In the genomic region with DNA sequence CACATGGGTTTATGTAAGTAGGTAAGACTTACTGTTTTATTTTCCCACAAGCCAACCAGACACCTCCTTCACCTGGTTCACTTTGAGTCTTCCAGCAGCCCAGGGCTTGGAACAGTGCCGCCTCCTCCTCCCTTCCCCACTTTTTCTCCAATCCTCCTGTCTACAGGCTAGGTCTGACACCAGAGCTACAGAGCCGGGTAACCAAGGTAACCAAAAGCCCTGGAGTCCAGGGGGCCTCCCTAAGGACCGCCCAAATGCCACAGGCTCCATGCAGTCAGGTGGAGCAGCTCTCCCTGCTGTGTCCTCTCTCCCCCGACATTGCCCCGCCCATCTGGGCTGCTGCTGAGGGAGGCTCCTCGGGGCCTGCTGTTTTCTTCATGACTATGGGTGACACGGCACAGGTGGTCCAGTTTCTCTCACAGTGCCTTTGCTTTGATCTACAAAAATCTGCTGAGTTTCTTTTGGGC, we compare ENCODE assay signal across 13 cellular contexts.
DNase-seq lines count a peak whose midpoint lies in the region; ATAC-seq and TF ChIP-seq lines count a peak whose summit lies in the region.
"Had no signal": no experiment of that assay in that cellular context is flagged by ENCODE, and none has a peak within 500 bp of the region (broad histone marks: within the 10 kb centered on the region; RNA-seq: fewer than 3 reads in every experiment).

No MANE protein-coding gene starts in this region.

- H3K4me3 ChIP-seq in thyroid gland (replicated peaks in 1 of 3) = no peak overlapping the region
- H3K4me3 ChIP-seq: lung, psoas muscle had no signal

- peak; percentile 61 for DNase-seq in NCI-H345 (lab: John Stamatoyannopoulos, UW)
- no peak for DNase-seq in NCI-H345 treated with DMSO at 0.1 percent for 48 hours (lab: John Stamatoyannopoulos, UW; ENCODE audit: unreplicated experiment)
- DNase-seq in NCI-H69 (lab: John Stamatoyannopoulos, UW) = peak; percentile 99
- peak; percentile 90 for DNase-seq in iPS DF 19.7 (ENCODE audit: low read depth, low spot score)
- peak; percentile 87 to 88 for DNase-seq in thyroid gland
- DNase-seq in stimulated activated CD4-positive, alpha-beta T cell treated with anti-CD3 and anti-CD28 coated beads, Interleukin-4, amount 100 ng/mL, for 1 hour = no peak
- DNase-seq: activated CD8-positive, alpha-beta T cell treated with anti-CD3 and anti-CD28 coated beads for 36 hours; activated naive CD4-positive, alpha-beta T cell treated with anti-CD3 and anti-CD28 coated beads, Interleukin-2, amount 10 ng/mL, durations not matched to agents 7 days and 5 days; psoas muscle had no signal

- peak overlapping the region in 2 of 3 donors; percentile 41 to 54 for H3K27ac ChIP-seq in thyroid gland
- H3K27ac ChIP-seq: KMS-11, psoas muscle had no signal

- no peak for TF ChIP-seq POLR2A in thyroid gland (IDR thresholded peaks at IDR 0.05)

- H3K9me3 ChIP-seq in thyroid gland = no peaks in the 10 kb centered on the region
- H3K9me3 ChIP-seq: psoas muscle had no signal

- no peaks in the 10 kb centered on the region for H3K27me3 ChIP-seq in thyroid gland

- 22 to 34% methylated on average over 7 of the region's 7 CpGs for WGBS in thyroid gland, 2 donors

- H3K36me3 ChIP-seq in thyroid gland = no peaks in the 10 kb centered on the region

- intact Hi-C loops in thyroid gland (cut with DNase I) = no loop called here

- no peak for TF ChIP-seq CTCF in thyroid gland (IDR thresholded peaks at IDR 0.05)

- ATAC-seq in GM21825 (IDR thresholded peaks at IDR 0.05; ENCODE audit: unreplicated experiment) (no peak), GM21576 (IDR thresholded peaks at IDR 0.05; ENCODE audit: unreplicated experiment) (no peak)
- ATAC-seq: activated CD8-positive, alpha-beta T cell treated with anti-CD3 and anti-CD28 coated beads for 36 hours; psoas muscle had no signal

- peaks cover 0 to 17% of the 10 kb centered on the region in 2 donors for H3K4me1 ChIP-seq in thyroid gland
- H3K4me1 ChIP-seq: psoas muscle had no signal

Comparison
In these comparisons a context has a peak if more than half of its experiments do, and no peak if none do; other contexts are left out.
1. DNase-seq: peak in NCI-H345 (single experiment), NCI-H69 (single experiment), iPS DF 19.7 (single experiment) and thyroid gland (2 of 2); none in NCI-H345 treated with DMSO at 0.1 percent for 48 hours (single experiment) and stimulated activated CD4-positive, alpha-beta T cell treated with anti-CD3 and anti-CD28 coated beads, Interleukin-4, amount 100 ng/mL, for 1 hour (single experiment).